29 cellular contexts compared by ENCODE assay signal in the genomic region with DNA sequence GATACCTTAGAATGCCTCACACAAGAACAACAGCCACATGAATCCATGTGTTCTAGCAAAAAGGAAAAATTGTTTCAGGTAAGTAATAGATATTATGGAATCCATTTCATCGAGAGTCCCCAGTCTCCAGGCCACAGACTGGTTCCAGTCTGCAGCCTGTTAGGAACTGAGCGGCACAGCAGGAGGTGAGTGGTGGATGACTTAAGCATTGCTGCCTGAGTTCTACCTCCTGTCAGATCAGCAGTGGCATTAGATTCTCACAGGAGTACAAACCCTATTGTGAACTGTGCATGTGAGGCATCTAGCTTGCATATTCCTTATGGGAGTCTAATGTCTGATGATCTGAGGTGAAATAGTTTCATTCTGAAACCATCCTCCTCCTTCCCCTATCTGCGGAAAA.
DNase-seq lines count a peak whose midpoint lies in the region; ATAC-seq and TF ChIP-seq lines count a peak whose summit lies in the region.
"Had no signal": no experiment of that assay in that cellular context is flagged by ENCODE, and none has a peak within 500 bp of the region (broad histone marks: within the 10 kb centered on the region; RNA-seq: fewer than 3 reads in every experiment).

No MANE protein-coding gene starts in this region.

- no peaks in the 10 kb centered on the region for H3K9me3 ChIP-seq in IMR-90 (ENCODE audit: control insufficient read depth, insufficient read depth, low read length)
- no peaks in the 10 kb centered on the region for H3K9me3 ChIP-seq in skeletal muscle satellite cell (replicated peaks; ENCODE audit: low read length)
- H3K9me3 ChIP-seq: BLaER1, left ventricle myocardium inferior, pancreas, right atrium auricular region, SJSA1 had no signal

- WGBS in IMR-90 (ENCODE audit: extremely low coverage in 2 of 2, insufficient read length in 1 of 2), 2 experiments = no CpG with 5 or more reads among the region's 3 CpGs

- H3K4me1 ChIP-seq in IMR-90 (ENCODE audit: control insufficient read depth, insufficient read depth, low read length) (peaks cover 4% of the 10 kb centered on the region; the same call in 1 of the 2 replicates), foreskin keratinocyte (no peaks in the 10 kb centered on the region), skeletal muscle satellite cell (ENCODE audit: control insufficient read depth, insufficient read depth, low read length) (peaks cover 3% of the 10 kb centered on the region)
- H3K4me1 ChIP-seq: left ventricle myocardium inferior, right atrium auricular region, spleen had no signal

- H3K27me3 ChIP-seq in IMR-90 (ENCODE audit: control insufficient read depth, insufficient read depth, low read length) (no peaks in the 10 kb centered on the region), foreskin keratinocyte (no peaks in the 10 kb centered on the region), skeletal muscle satellite cell (ENCODE audit: control insufficient read depth, insufficient read depth, low read length) (no peaks in the 10 kb centered on the region)
- H3K27me3 ChIP-seq: BLaER1, pancreas, right atrium auricular region, SJSA1, spleen had no signal

- no peak overlapping the region for H3K9ac ChIP-seq in IMR-90 (ENCODE audit: low read depth, low read length)
- H3K9ac ChIP-seq in skeletal muscle satellite cell (ENCODE audit: low read depth, low read length) = no peak overlapping the region
- H3K9ac ChIP-seq: BLaER1 had no signal

- no peak overlapping the region for H3K4me3 ChIP-seq in IMR-90 (ENCODE audit: insufficient read depth, low read depth, low read length)
- no peak overlapping the region for H3K4me3 ChIP-seq in skeletal muscle satellite cell (ENCODE audit: low read length)
- H3K4me3 ChIP-seq: BLaER1, left ventricle myocardium inferior, pancreas, right atrium auricular region, SJSA1, spleen had no signal

- H3K4me3 Mint-ChIP-seq in natural killer cell = no peak overlapping the region
- H3K4me3 Mint-ChIP-seq: activated CD4-positive, alpha-beta memory T cell treated with anti-CD3 and anti-CD28 coated beads, Interleukin-2, amount 10 ng/mL, durations not matched to agents 7 days and 5 days; activated T-helper 17 cell treated with anti-CD3 and anti-CD28 coated beads, Interleukin-2, amount 50 U/mL, for 72 hours; nephron progenitor cell; T-helper 1 cell treated with Interleukin-12 subunit alpha and Interleukin-12 subunit beta and Interleukin-4 antibody, amounts not matched to agents 30 μg/mL and 1 μg/mL, for 36 hours; type B pancreatic cell had no signal

- CTCF ChIA-PET in IMR-90 (lab: Yijun Ruan, JAX) = no interaction called here

- H4K20me1 ChIP-seq in IMR-90 (ENCODE audit: insufficient read depth, low read length) = no peaks in the 10 kb centered on the region
- H4K20me1 ChIP-seq: BLaER1 had no signal

- DNase-seq in IMR-90 = peak; percentile 65
- DNase-seq in foreskin keratinocyte = peak; percentile 16 to 40
- DNase-seq in natural killer cell = no peak
- DNase-seq in NCI-H345 treated with DMSO at 0.1 percent for 48 hours (lab: John Stamatoyannopoulos, UW; ENCODE audit: unreplicated experiment) = no peak
- no peak for DNase-seq in NCI-H1694 treated with DMSO at 0.1 percent for 48 hours (lab: John Stamatoyannopoulos, UW)
- DNase-seq: activated CD4-positive, alpha-beta memory T cell treated with anti-CD3 and anti-CD28 coated beads, Interleukin-2, amount 10 ng/mL, durations not matched to agents 7 days and 5 days; activated CD4-positive, CD25-positive, alpha-beta regulatory T cell treated with anti-CD3 and anti-CD28 coated beads, Interleukin-2, amount 50 U/mL, for 72 hours; effector CD8-positive, alpha-beta T cell; GF-D8; hypothalamus; KG1; left ventricle myocardium inferior; midbrain; NCI-H1694; NCI-H524 treated with DMSO at 0.1 percent for 48 hours; nephron progenitor cell; pancreas; spleen; stimulated activated CD4-positive, alpha-beta T cell treated with anti-CD3 and anti-CD28 coated beads, Interleukin-2, amount 100 ng/mL, for 48 hours had no signal

- TF ChIP-seq CTCF in IMR-90 (conservative IDR thresholded peaks at IDR 0.05; ENCODE audit: low read depth, low read length) = no peak
- TF ChIP-seq CTCF in foreskin keratinocyte (conservative IDR thresholded peaks at IDR 0.05) = no peak
- TF ChIP-seq CTCF in natural killer cell (IDR thresholded peaks at IDR 0.05) = no peak

- no peak overlapping the region for H2AFZ ChIP-seq in IMR-90 (replicated peaks; ENCODE audit: low read length, poor library complexity)

- peaks cover 2% of the 10 kb centered on the region in 2 donors for H3K9me3 Mint-ChIP-seq in natural killer cell
- H3K9me3 Mint-ChIP-seq: activated CD4-positive, alpha-beta memory T cell treated with anti-CD3 and anti-CD28 coated beads, Interleukin-2, amount 10 ng/mL, durations not matched to agents 7 days and 5 days; T-helper 1 cell treated with Interleukin-12 subunit alpha and Interleukin-12 subunit beta and Interleukin-4 antibody, amounts not matched to agents 30 μg/mL and 1 μg/mL, for 36 hours had no signal

- H3K4me2 ChIP-seq in IMR-90 (ENCODE audit: low read depth, low read length) = peak overlapping the region; percentile 31; the same call in 1 of the 2 replicates
- H3K4me2 ChIP-seq in skeletal muscle satellite cell (ENCODE audit: low read length) = peak overlapping the region; percentile 16
- H3K4me2 ChIP-seq: BLaER1 had no signal

- H3K36me3 ChIP-seq in IMR-90 (ENCODE audit: control insufficient read depth, insufficient read depth, low read length) (no peaks in the 10 kb centered on the region), skeletal muscle satellite cell (ENCODE audit: insufficient read depth, low read length) (no peaks in the 10 kb centered on the region)
- H3K36me3 ChIP-seq: BLaER1, left ventricle myocardium inferior, pancreas, right atrium auricular region, SJSA1, spleen had no signal

- H4K91ac ChIP-seq in IMR-90 (ENCODE audit: insufficient read depth, low read depth, low read length) = no peak overlapping the region

- peak overlapping the region; percentile 64 for H2BK20ac ChIP-seq in IMR-90 (ENCODE audit: low read depth, low read length)

- H3K9me1 ChIP-seq in IMR-90 (ENCODE audit: insufficient read depth, low read length) = no peaks in the 10 kb centered on the region

- H2AK5ac ChIP-seq in IMR-90 (ENCODE audit: low read depth, low read length) = no peak overlapping the region; the same call in 1 of the 2 replicates

- BruUV-seq in IMR-90 (replicated peaks; lab: Mats Ljungman, UMichigan) = no TSS peak

- H3K4ac ChIP-seq in IMR-90 (ENCODE audit: low read depth, low read length) = peak overlapping the region; percentile 30

- H2AK9ac ChIP-seq in IMR-90 (replicated peaks; ENCODE audit: low read depth, low read length, poor library complexity) = no peak overlapping the region

- no peak overlapping the region for H3K27ac Mint-ChIP-seq in natural killer cell
- H3K27ac Mint-ChIP-seq: activated CD4-positive, alpha-beta memory T cell treated with anti-CD3 and anti-CD28 coated beads, Interleukin-2, amount 10 ng/mL, durations not matched to agents 7 days and 5 days; activated naive CD4-positive, alpha-beta T cell treated with anti-CD3 and anti-CD28 coated beads, Interleukin-2, amount 50 U/mL, for 72 hours; activated T-helper 17 cell treated with anti-CD3 and anti-CD28 coated beads, Interleukin-2, amount 50 U/mL, for 72 hours; nephron progenitor cell; T-helper 1 cell treated with Interleukin-12 subunit alpha and Interleukin-12 subunit beta and Interleukin-4 antibody, amounts not matched to agents 30 μg/mL and 1 μg/mL, for 36 hours; type B pancreatic cell had no signal

- H2BK15ac ChIP-seq in IMR-90 (ENCODE audit: low read depth, low read length) = peak overlapping the region; percentile 29; the same call in 1 of the 3 replicates

- H3K27ac ChIP-seq in IMR-90 (ENCODE audit: insufficient read depth, low read length) (no peak overlapping the region), foreskin keratinocyte (no peak overlapping the region)
- H3K27ac ChIP-seq: BLaER1, left ventricle myocardium inferior, pancreas, right atrium auricular region, SJSA1, spleen had no signal

- ATAC-seq in IMR-90 (ENCODE audit: low read depth) = peak; percentile 58
- ATAC-seq in SK-N-SH treated with all-trans-retinoic acid at 6 μM for 48 hours = peak; percentile 66; the same call in 2 of the 3 replicates
- peak; percentile 80 for ATAC-seq in foreskin keratinocyte
- no peak for ATAC-seq in natural killer cell
- ATAC-seq: activated naive CD4-positive, alpha-beta T cell treated with anti-CD3 and anti-CD28 coated beads, Interleukin-2, amount 50 U/mL, for 72 hours; activated T-helper 17 cell treated with anti-CD3 and anti-CD28 coated beads, Interleukin-2, amount 50 U/mL, for 72 hours; HCT116; pancreas had no signal

- H3K27me3 Mint-ChIP-seq in natural killer cell (ENCODE audit: low read depth in 2 of 2) = no peaks in the 10 kb centered on the region
- H3K27me3 Mint-ChIP-seq: activated CD4-positive, alpha-beta memory T cell treated with anti-CD3 and anti-CD28 coated beads, Interleukin-2, amount 10 ng/mL, durations not matched to agents 7 days and 5 days; activated T-helper 17 cell treated with anti-CD3 and anti-CD28 coated beads, Interleukin-2, amount 50 U/mL, for 72 hours; type B pancreatic cell had no signal

- peak overlapping the region; percentile 4 to 27; a peak in 2 of 4 replicates for H4K8ac ChIP-seq in IMR-90 (ENCODE audit: low read depth in 2 of 2, low read length in 2 of 2)

- no peak overlapping the region for H3K23ac ChIP-seq in IMR-90 (ENCODE audit: low read depth, low read length)

- H3K18ac ChIP-seq in IMR-90 (ENCODE audit: low read depth, low read length) = peak overlapping the region; percentile 71; the same call in 1 of the 2 replicates

- intact Hi-C loops in IMR-90 (cut with micrococcal nuclease) (no loop called here), natural killer cell (cut with micrococcal nuclease) (no loop called here)

- dilution Hi-C loops in IMR-90 (cut with HindIII; ENCODE audit: low sequenced_read_pairs, unreplicated experiment) = no loop called here

- peak overlapping the region; percentile 50; the same call in 1 of the 2 replicates for H2BK120ac ChIP-seq in IMR-90 (ENCODE audit: low read depth, low read length)

- H3K56ac ChIP-seq in IMR-90 (ENCODE audit: extremely low read depth, insufficient read depth, low read length) = no peak overlapping the region; the same call in 1 of the 2 replicates

- TF ChIP-seq RAD21 in IMR-90 (IDR thresholded peaks at IDR 0.05; ENCODE audit: low read length) = no peak

- H4K5ac ChIP-seq in IMR-90 (ENCODE audit: low read depth, low read length) = peak overlapping the region; percentile 63; the same call in 1 of the 2 replicates

- no peak for TF ChIP-seq POLR2A in IMR-90 (IDR thresholded peaks at IDR 0.05; ENCODE audit: low read depth, low read length)

- H3K36me3 Mint-ChIP-seq in natural killer cell = no peaks in the 10 kb centered on the region
- H3K36me3 Mint-ChIP-seq: activated naive CD4-positive, alpha-beta T cell treated with anti-CD3 and anti-CD28 coated beads, Interleukin-2, amount 50 U/mL, for 72 hours; type B pancreatic cell had no signal

- H2BK5ac ChIP-seq in IMR-90 (ENCODE audit: low read depth, low read length, poor library complexity, severe bottlenecking) = peak overlapping the region; percentile 6

- H3K79me1 ChIP-seq in IMR-90 (ENCODE audit: low read depth in 1 of 2, low read length in 2 of 2) = no peaks in the 10 kb centered on the region

- POLR2A ChIA-PET in IMR-90 (lab: Charles Lee; ENCODE audit: unreplicated experiment) = interaction anchor here (0.7 kb wide), 1 partner anchor 169 kb away, joined by 3 read pairs; no protein-coding TSS in a partner anchor

- no peaks in the 10 kb centered on the region for H3K4me1 Mint-ChIP-seq in natural killer cell
- H3K4me1 Mint-ChIP-seq: activated CD4-positive, alpha-beta memory T cell treated with anti-CD3 and anti-CD28 coated beads, Interleukin-2, amount 10 ng/mL, durations not matched to agents 7 days and 5 days; activated T-helper 17 cell treated with anti-CD3 and anti-CD28 coated beads, Interleukin-2, amount 50 U/mL, for 72 hours had no signal

- in situ Hi-C loops in IMR-90 (cut with MboI; ENCODE audit: low sequenced_read_pairs) = no loop called here

- H3K14ac ChIP-seq in IMR-90 (replicated peaks; ENCODE audit: low read depth, low read length) = 0 out of 2 replicates have a peak overlapping the region, but pooled peaks have one; percentile 7

Comparison
In these comparisons a context has a peak if more than half of its experiments do, and no peak if none do; other contexts are left out.
1. ATAC-seq: peak in IMR-90 (single experiment), SK-N-SH treated with all-trans-retinoic acid at 6 μM for 48 hours (single experiment) and foreskin keratinocyte (single experiment); none in natural killer cell (0 of 3).
2. DNase-seq: peak in IMR-90 (single experiment) and foreskin keratinocyte (2 of 2); none in natural killer cell (single experiment), NCI-H345 treated with DMSO at 0.1 percent for 48 hours (single experiment) and NCI-H1694 treated with DMSO at 0.1 percent for 48 hours (single experiment).